In the genomic region with DNA sequence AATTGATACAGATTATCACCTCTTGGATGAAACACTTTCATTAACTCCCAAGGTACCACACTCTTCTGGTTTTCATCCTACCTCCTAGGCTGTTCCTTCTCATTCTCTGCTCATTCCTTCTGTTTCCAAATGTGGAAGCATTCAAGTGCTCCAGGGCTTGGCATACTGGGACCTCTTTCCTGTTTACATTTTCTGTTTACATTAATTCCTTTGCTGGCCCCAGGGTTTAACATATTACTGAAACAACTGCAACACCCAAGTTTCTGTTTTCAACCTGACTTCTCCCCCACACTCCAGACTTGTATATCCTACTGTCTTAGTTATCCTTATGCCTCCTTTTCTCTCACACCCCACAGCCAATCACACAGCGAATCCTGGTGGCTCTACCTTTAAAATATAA, we compare ENCODE assay signal across 1 cellular context.
TF ChIP-seq lines count a peak whose summit lies in the region.

No MANE protein-coding gene starts in this region.

TF ChIP-seq in GM23338, 12 proteins besides CTCF, POLR2A, EP300 and RAD21 (continued from another document):
- TF ChIP-seq, protein P1, sequence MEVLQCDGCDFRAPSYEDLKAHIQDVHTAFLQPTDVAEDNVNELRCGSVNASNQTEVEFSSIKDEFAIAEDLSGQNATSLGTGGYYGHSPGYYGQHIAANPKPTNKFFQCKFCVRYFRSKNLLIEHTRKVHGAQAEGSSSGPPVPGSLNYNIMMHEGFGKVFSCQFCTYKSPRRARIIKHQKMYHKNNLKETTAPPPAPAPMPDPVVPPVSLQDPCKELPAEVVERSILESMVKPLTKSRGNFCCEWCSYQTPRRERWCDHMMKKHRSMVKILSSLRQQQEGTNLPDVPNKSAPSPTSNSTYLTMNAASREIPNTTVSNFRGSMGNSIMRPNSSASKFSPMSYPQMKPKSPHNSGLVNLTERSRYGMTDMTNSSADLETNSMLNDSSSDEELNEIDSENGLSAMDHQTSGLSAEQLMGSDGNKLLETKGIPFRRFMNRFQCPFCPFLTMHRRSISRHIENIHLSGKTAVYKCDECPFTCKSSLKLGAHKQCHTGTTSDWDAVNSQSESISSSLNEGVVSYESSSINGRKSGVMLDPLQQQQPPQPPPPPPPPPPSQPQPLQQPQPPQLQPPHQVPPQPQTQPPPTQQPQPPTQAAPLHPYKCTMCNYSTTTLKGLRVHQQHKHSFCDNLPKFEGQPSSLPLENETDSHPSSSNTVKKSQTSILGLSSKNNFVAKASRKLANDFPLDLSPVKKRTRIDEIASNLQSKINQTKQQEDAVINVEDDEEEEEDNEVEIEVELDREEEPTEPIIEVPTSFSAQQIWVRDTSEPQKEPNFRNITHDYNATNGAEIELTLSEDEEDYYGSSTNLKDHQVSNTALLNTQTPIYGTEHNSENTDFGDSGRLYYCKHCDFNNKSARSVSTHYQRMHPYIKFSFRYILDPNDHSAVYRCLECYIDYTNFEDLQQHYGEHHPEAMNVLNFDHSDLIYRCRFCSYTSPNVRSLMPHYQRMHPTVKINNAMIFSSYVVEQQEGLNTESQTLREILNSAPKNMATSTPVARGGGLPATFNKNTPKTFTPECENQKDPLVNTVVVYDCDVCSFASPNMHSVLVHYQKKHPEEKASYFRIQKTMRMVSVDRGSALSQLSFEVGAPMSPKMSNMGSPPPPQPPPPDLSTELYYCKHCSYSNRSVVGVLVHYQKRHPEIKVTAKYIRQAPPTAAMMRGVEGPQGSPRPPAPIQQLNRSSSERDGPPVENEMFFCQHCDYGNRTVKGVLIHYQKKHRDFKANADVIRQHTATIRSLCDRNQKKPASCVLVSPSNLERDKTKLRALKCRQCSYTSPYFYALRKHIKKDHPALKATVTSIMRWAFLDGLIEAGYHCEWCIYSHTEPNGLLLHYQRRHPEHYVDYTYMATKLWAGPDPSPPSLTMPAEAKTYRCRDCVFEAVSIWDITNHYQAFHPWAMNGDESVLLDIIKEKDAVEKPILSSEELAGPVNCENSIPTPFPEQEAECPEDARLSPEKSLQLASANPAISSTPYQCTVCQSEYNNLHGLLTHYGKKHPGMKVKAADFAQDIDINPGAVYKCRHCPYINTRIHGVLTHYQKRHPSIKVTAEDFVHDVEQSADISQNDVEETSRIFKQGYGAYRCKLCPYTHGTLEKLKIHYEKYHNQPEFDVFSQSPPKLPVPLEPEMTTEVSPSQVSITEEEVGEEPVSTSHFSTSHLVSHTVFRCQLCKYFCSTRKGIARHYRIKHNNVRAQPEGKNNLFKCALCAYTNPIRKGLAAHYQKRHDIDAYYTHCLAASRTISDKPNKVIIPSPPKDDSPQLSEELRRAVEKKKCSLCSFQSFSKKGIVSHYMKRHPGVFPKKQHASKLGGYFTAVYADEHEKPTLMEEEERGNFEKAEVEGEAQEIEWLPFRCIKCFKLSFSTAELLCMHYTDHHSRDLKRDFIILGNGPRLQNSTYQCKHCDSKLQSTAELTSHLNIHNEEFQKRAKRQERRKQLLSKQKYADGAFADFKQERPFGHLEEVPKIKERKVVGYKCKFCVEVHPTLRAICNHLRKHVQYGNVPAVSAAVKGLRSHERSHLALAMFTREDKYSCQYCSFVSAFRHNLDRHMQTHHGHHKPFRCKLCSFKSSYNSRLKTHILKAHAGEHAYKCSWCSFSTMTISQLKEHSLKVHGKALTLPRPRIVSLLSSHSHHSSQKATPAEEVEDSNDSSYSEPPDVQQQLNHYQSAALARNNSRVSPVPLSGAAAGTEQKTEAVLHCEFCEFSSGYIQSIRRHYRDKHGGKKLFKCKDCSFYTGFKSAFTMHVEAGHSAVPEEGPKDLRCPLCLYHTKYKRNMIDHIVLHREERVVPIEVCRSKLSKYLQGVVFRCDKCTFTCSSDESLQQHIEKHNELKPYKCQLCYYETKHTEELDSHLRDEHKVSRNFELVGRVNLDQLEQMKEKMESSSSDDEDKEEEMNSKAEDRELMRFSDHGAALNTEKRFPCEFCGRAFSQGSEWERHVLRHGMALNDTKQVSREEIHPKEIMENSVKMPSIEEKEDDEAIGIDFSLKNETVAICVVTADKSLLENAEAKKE (CRISPR knock-in tag; IDR thresholded peaks at IDR 0.05), result no peak
- TF ChIP-seq, protein P2, sequence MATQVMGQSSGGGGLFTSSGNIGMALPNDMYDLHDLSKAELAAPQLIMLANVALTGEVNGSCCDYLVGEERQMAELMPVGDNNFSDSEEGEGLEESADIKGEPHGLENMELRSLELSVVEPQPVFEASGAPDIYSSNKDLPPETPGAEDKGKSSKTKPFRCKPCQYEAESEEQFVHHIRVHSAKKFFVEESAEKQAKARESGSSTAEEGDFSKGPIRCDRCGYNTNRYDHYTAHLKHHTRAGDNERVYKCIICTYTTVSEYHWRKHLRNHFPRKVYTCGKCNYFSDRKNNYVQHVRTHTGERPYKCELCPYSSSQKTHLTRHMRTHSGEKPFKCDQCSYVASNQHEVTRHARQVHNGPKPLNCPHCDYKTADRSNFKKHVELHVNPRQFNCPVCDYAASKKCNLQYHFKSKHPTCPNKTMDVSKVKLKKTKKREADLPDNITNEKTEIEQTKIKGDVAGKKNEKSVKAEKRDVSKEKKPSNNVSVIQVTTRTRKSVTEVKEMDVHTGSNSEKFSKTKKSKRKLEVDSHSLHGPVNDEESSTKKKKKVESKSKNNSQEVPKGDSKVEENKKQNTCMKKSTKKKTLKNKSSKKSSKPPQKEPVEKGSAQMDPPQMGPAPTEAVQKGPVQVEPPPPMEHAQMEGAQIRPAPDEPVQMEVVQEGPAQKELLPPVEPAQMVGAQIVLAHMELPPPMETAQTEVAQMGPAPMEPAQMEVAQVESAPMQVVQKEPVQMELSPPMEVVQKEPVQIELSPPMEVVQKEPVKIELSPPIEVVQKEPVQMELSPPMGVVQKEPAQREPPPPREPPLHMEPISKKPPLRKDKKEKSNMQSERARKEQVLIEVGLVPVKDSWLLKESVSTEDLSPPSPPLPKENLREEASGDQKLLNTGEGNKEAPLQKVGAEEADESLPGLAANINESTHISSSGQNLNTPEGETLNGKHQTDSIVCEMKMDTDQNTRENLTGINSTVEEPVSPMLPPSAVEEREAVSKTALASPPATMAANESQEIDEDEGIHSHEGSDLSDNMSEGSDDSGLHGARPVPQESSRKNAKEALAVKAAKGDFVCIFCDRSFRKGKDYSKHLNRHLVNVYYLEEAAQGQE (IDR thresholded peaks at IDR 0.05; ENCODE audit: unreplicated experiment), result no peak
- TF ChIP-seq ZNF114 (CRISPR knock-in tag; IDR thresholded peaks at IDR 0.05), result no peak
- no peak for TF ChIP-seq JUNB (IDR thresholded peaks at IDR 0.05; ENCODE audit: unreplicated experiment)
- no peak for TF ChIP-seq EZH2 (IDR thresholded peaks at IDR 0.05; ENCODE audit: low read depth, unreplicated experiment)
- TF ChIP-seq NANOG (IDR thresholded peaks at IDR 0.05; ENCODE audit: borderline replicate concordance), result no peak
- no peak for TF ChIP-seq POLR2AphosphoS5 (IDR thresholded peaks at IDR 0.05; ENCODE audit: low read depth)
- no peak for TF ChIP-seq EZH2phosphoT487 (IDR thresholded peaks at IDR 0.05; ENCODE audit: unreplicated experiment)
- no peak for TF ChIP-seq ZNF331 (CRISPR knock-in tag; IDR thresholded peaks at IDR 0.05; ENCODE audit: low read depth)
- TF ChIP-seq, protein P3, sequence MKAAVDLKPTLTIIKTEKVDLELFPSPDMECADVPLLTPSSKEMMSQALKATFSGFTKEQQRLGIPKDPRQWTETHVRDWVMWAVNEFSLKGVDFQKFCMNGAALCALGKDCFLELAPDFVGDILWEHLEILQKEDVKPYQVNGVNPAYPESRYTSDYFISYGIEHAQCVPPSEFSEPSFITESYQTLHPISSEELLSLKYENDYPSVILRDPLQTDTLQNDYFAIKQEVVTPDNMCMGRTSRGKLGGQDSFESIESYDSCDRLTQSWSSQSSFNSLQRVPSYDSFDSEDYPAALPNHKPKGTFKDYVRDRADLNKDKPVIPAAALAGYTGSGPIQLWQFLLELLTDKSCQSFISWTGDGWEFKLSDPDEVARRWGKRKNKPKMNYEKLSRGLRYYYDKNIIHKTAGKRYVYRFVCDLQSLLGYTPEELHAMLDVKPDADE (IDR thresholded peaks at IDR 0.05), result no peak
